In genomic region chr13:98751397-98752110, GRCh38 we compare ENCODE assay signal across 1 cellular context.
TF ChIP-seq lines count a peak whose summit lies in the region.

No MANE protein-coding gene starts in this region.

TF ChIP-seq in H1, 55 proteins besides CTCF, POLR2A, EP300 and RAD21 (continued from another document):
- no peak for TF ChIP-seq SIN3A (conservative IDR thresholded peaks at IDR 0.05 in 1 of 2, IDR thresholded peaks at IDR 0.05 in 1 of 2; ENCODE audit: low read depth in 1 of 2, low read length in 2 of 2)
